Comparison of ENCODE assay signal across 9 cellular contexts in genomic region chr6:27867051-27867940, GRCh38. TPM values are rescaled to one million over a fixed set of nuclear protein-coding genes. Genes with fewer than 3 reads are reported as not detected.
DNase-seq lines count a peak whose midpoint lies in the region; ATAC-seq and TF ChIP-seq lines count a peak whose summit lies in the region.
"Had no signal": no experiment of that assay in that cellular context is flagged by ENCODE, and none has a peak within 500 bp of the region (broad histone marks: within the 10 kb centered on the region; RNA-seq: fewer than 3 reads in every experiment).

No MANE protein-coding gene starts in this region.

- H3K9ac ChIP-seq in ES-I3 (ENCODE audit: low read depth, low read length) (peak overlapping the region; percentile 80), endodermal cell (ENCODE audit: extremely low read depth, low read length, poor library complexity, severe bottlenecking) (peak overlapping the region; percentile 85)

- peak overlapping the region; percentile 91 for H3K4me3 Mint-ChIP-seq in activated CD8-positive, alpha-beta T cell treated with anti-CD3 and anti-CD28 coated beads for 36 hours
- peak overlapping the region; percentile 77 for H3K4me3 Mint-ChIP-seq in endodermal cell

- H3K27ac Mint-ChIP-seq in activated CD8-positive, alpha-beta T cell treated with anti-CD3 and anti-CD28 coated beads for 36 hours: peak overlapping the region; percentile 98
- peak overlapping the region; percentile 98 for H3K27ac Mint-ChIP-seq in endodermal cell

- H3K36me3 ChIP-seq in ES-I3 (ENCODE audit: insufficient read depth, low read length) (no peaks in the 10 kb centered on the region), endodermal cell (ENCODE audit: control insufficient read depth, insufficient read depth, low read length) (no peaks in the 10 kb centered on the region), mucosa of descending colon (ENCODE audit: low read depth) (no peaks in the 10 kb centered on the region)

- no peaks in the 10 kb centered on the region for H3K9me3 ChIP-seq in ES-I3 (ENCODE audit: control insufficient read depth, insufficient read depth, low read length)
- H3K9me3 ChIP-seq in endodermal cell (ENCODE audit: control insufficient read depth, low read length): no peaks in the 10 kb centered on the region
- no peaks in the 10 kb centered on the region for H3K9me3 ChIP-seq in mucosa of descending colon

- peaks cover 36% of the 10 kb centered on the region for H3K4me1 Mint-ChIP-seq in activated CD8-positive, alpha-beta T cell treated with anti-CD3 and anti-CD28 coated beads for 36 hours (ENCODE audit: low read depth)
- peaks cover 21% of the 10 kb centered on the region for H3K4me1 Mint-ChIP-seq in endodermal cell

- peak overlapping the region; percentile 76 for H3K27ac ChIP-seq in endodermal cell (ENCODE audit: low read depth, low read length)

- peak overlapping the region; percentile 85 for H3K4me3 ChIP-seq in endodermal cell (ENCODE audit: low read length)
- H3K4me3 ChIP-seq in mucosa of descending colon: no peak overlapping the region

- peak; percentile 27 for ATAC-seq in HG03025 (IDR thresholded peaks at IDR 0.05; ENCODE audit: low FRiP score, unreplicated experiment)
- peak; percentile 31 for ATAC-seq in activated CD8-positive, alpha-beta T cell treated with anti-CD3 and anti-CD28 coated beads for 36 hours
- ATAC-seq in mucosa of descending colon: peak; percentile 64

- CTCF ChIA-PET in activated CD8-positive, alpha-beta T cell treated with anti-CD3 and anti-CD28 coated beads for 36 hours (lab: Charles Lee): interaction anchor here (1.0 to 12.6 kb wide), 4 partner anchors 28 to 58 kb away, joined by 3 to 157 read pairs (median 26); a partner anchor contains a TSS

- no peaks in the 10 kb centered on the region for H3K9me3 Mint-ChIP-seq in activated CD8-positive, alpha-beta T cell treated with anti-CD3 and anti-CD28 coated beads for 36 hours
- H3K9me3 Mint-ChIP-seq in endodermal cell: peaks cover 14% of the 10 kb centered on the region

- TF ChIP-seq CTCF in activated CD8-positive, alpha-beta T cell treated with anti-CD3 and anti-CD28 coated beads for 36 hours (IDR thresholded peaks at IDR 0.05): no peak
- TF ChIP-seq CTCF in endodermal cell (conservative IDR thresholded peaks at IDR 0.05): no peak
- TF ChIP-seq CTCF in mucosa of descending colon (IDR thresholded peaks at IDR 0.05): no peak

- peaks cover 18% of the 10 kb centered on the region for H3K36me3 Mint-ChIP-seq in activated CD8-positive, alpha-beta T cell treated with anti-CD3 and anti-CD28 coated beads for 36 hours (ENCODE audit: low read depth)
- peaks cover 3% of the 10 kb centered on the region for H3K36me3 Mint-ChIP-seq in endodermal cell (ENCODE audit: low read depth)

- POLR2A ChIA-PET in activated CD8-positive, alpha-beta T cell treated with anti-CD3 and anti-CD28 coated beads for 36 hours (lab: Charles Lee): interaction anchor here (0.7 to 21.5 kb wide), 28 partner anchors 9 to 1841 kb away, joined by 3 to 1105 read pairs (median 9); a partner anchor contains a TSS

- DNase-seq in NCI-H526 treated with DMSO at 0.1 percent for 48 hours (lab: John Stamatoyannopoulos, UW) (peak; percentile 84), endodermal cell (peak; percentile 96), mucosa of descending colon (peak; percentile 86 to 90 (median 90)), GM19240 (ENCODE audit: insufficient read length, low spot score) (no peak)
- DNase-seq in activated CD8-positive, alpha-beta T cell treated with anti-CD3 and anti-CD28 coated beads for 36 hours: peak; percentile 91
- peak; percentile 46 for DNase-seq in stimulated activated naive CD4-positive, alpha-beta T cell treated with Interleukin-2 at 50 U/mL for 16 hours (lab: John Stamatoyannopoulos, UW)

- H3K4me1 ChIP-seq in ES-I3 (ENCODE audit: insufficient read depth, low read length): peaks cover 20% of the 10 kb centered on the region
- H3K4me1 ChIP-seq in endodermal cell (ENCODE audit: control insufficient read depth, insufficient read depth, low read length): no peaks in the 10 kb centered on the region
- H3K4me1 ChIP-seq in mucosa of descending colon (ENCODE audit: low read depth): peaks cover 13% of the 10 kb centered on the region

- no peaks in the 10 kb centered on the region for H3K27me3 Mint-ChIP-seq in activated CD8-positive, alpha-beta T cell treated with anti-CD3 and anti-CD28 coated beads for 36 hours
- H3K27me3 Mint-ChIP-seq in endodermal cell (ENCODE audit: insufficient read depth): no peaks in the 10 kb centered on the region

- intact Hi-C loops in activated CD8-positive, alpha-beta T cell treated with anti-CD3 and anti-CD28 coated beads for 36 hours (cut with micrococcal nuclease): loop anchor here (2.0 kb wide), 1 partner anchor 58 kb away; a partner anchor contains a TSS
- intact Hi-C loops in mucosa of descending colon (cut with DNase I, micrococcal nuclease): no loop called here

- WGBS in endodermal cell (ENCODE audit: insufficient coverage in 1 of 2, insufficient read length in 1 of 2), 2 experiments: 4 to 14% methylated on average over 15 to 45 of the region's 45 CpGs

- no peaks in the 10 kb centered on the region for H3K27me3 ChIP-seq in endodermal cell (ENCODE audit: control insufficient read depth, insufficient read depth, low read length, poor library complexity, severe bottlenecking)

RNA-seq across cellular contexts. Expression of gene OR2B2, which starts 44.9 kb away (rescaled TPM):
- total RNA-seq in activated CD8-positive, alpha-beta T cell treated with anti-CD3 and anti-CD28 coated beads for 36 hours: not detected
- total RNA-seq in endodermal cell (not detected), mucosa of descending colon (not detected)
- polyA plus RNA-seq in endodermal cell (2013, experiment 1 of 2): not detected
- not detected for polyA plus RNA-seq in endodermal cell (2013, experiment 2 of 2)
- polyA plus RNA-seq: adipose tissue had no signal
